16 cellular contexts compared by ENCODE assay signal in the genomic region with DNA sequence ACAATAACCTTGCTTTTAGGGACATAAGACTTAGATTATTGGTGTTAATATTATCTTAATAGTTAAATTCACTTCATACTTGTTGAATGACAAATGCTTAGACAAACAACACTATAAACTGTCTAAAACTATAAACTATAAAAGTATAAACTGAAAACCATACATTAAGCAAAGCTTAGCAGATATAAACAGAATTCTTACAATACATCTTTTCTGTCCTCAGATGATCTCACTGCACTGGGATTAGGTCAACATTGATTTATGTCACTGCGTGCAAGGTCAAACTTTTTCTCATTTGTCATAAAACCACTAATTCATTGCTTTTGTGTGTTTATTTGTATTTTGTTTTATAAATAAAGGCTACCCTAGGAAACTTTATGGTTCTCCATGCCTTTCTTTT.
A peak's percentile ranks its signal among the peaks of the same experiment; 100 is the strongest.
DNase-seq lines count a peak whose midpoint lies in the region; ATAC-seq and TF ChIP-seq lines count a peak whose summit lies in the region.
"Had no signal": no experiment of that assay in that cellular context is flagged by ENCODE, and none has a peak within 500 bp of the region (broad histone marks: within the 10 kb centered on the region; RNA-seq: fewer than 3 reads in every experiment).

No MANE protein-coding gene starts in this region.

- no peaks in the 10 kb centered on the region for H3K4me1 ChIP-seq in colonic mucosa
- H3K4me1 ChIP-seq: BLaER1, Caco-2, HAP-1 had no signal

- no peaks in the 10 kb centered on the region for H3K27me3 ChIP-seq in colonic mucosa
- H3K27me3 ChIP-seq: BLaER1 had no signal

- TF ChIP-seq CTCF in colonic mucosa (IDR thresholded peaks at IDR 0.05): no peak

- intact Hi-C loops in colonic mucosa (cut with DNase I): no loop called here

- no peak overlapping the region for H3K4me3 ChIP-seq in colonic mucosa
- H3K4me3 ChIP-seq: BLaER1, HAP-1 had no signal

- no peaks in the 10 kb centered on the region for H3K36me3 ChIP-seq in colonic mucosa
- H3K36me3 ChIP-seq: BLaER1, HAP-1 had no signal

- H3K9ac ChIP-seq in colonic mucosa (ENCODE audit: low read depth in 2 of 2, low read length in 2 of 2): no peak overlapping the region
- H3K9ac ChIP-seq: BLaER1 had no signal

- ATAC-seq in HG02973 (IDR thresholded peaks at IDR 0.05; ENCODE audit: unreplicated experiment): no peak
- ATAC-seq: CD8-positive, alpha-beta T cell had no signal

- no peak overlapping the region for H3K27ac ChIP-seq in colonic mucosa
- H3K27ac ChIP-seq: 22Rv1, BLaER1, C4-2B had no signal

- H3K9me3 ChIP-seq in colonic mucosa: no peaks in the 10 kb centered on the region
- H3K9me3 ChIP-seq: Caco-2, HAP-1 had no signal

- DNase-seq in DMS53 (lab: John Stamatoyannopoulos, UW): peak; percentile 0
- DNase-seq in DMS53 treated with DMSO at 0.1 percent for 48 hours (lab: John Stamatoyannopoulos, UW; ENCODE audit: unreplicated experiment): no peak
- DNase-seq in NCI-H69 (lab: John Stamatoyannopoulos, UW): peak; percentile 32
- peak; percentile 8 for DNase-seq in left kidney (ENCODE audit: low read depth, low spot score)
- DNase-seq in colonic mucosa: no peak
- DNase-seq: Caco-2; CD4-positive, CD25-positive, alpha-beta regulatory T cell; CD8-positive, alpha-beta T cell; DMS153; DMS79 treated with DMSO at 0.1 percent for 48 hours; GOT3 had no signal

Comparison
In these comparisons a context has a peak if more than half of its experiments do, and no peak if none do; other contexts are left out.
1. DNase-seq: peak in DMS53 (single experiment), NCI-H69 (single experiment) and left kidney (single experiment); none in DMS53 treated with DMSO at 0.1 percent for 48 hours (single experiment) and colonic mucosa (single experiment).